1 cellular context compared by ENCODE assay signal in genomic region chr1:197674286-197674685, GRCh38.
TF ChIP-seq lines count a peak whose summit lies in the region.

No MANE protein-coding gene starts in this region.

TF ChIP-seq in SK-N-SH treated with all-trans-retinoic acid at 6 μM for 48 hours, 23 proteins besides CTCF, POLR2A, EP300 and RAD21 (continued from another document):
- no peak for TF ChIP-seq PATZ1 (CRISPR knock-in tag; IDR thresholded peaks at IDR 0.05; ENCODE audit: borderline replicate concordance)
